ENCODE assay signal across 8 cellular contexts in genomic region chr9:111631071-111631971, GRCh38. TPM values are rescaled to one million over a fixed set of nuclear protein-coding genes. Genes with fewer than 3 reads are reported as not detected.
DNase-seq lines count a peak whose midpoint lies in the region; ATAC-seq lines count a peak whose summit lies in the region.

Gene DNAJC25 (plus strand): TSS chr9:111631334. CDS start chr9:111631408, 74 bp downstream.

- peaks cover 42% of the 10 kb centered on the region for H3K4me1 Mint-ChIP-seq in activated CD4-positive, alpha-beta T cell treated with anti-CD3 and anti-CD28 coated beads, Interleukin-2, amount 10 ng/mL, durations not matched to agents 24 days and 14 days

- intact Hi-C loops in activated CD4-positive, alpha-beta T cell treated with anti-CD3 and anti-CD28 coated beads, Interleukin-2, amount 10 ng/mL, durations not matched to agents 24 days and 14 days (cut with micrococcal nuclease): loop anchor here (1.0 to 10.0 kb wide), 6 partner anchors 31 to 1779 kb away; partner anchors contain the start of genes C9orf43, ECPAS, POLE3 and PTGR1

- no peaks in the 10 kb centered on the region for H3K9me3 Mint-ChIP-seq in activated CD4-positive, alpha-beta T cell treated with anti-CD3 and anti-CD28 coated beads, Interleukin-2, amount 10 ng/mL, durations not matched to agents 24 days and 14 days

- ATAC-seq in GM19328 (IDR thresholded peaks at IDR 0.05; ENCODE audit: unreplicated experiment) (peak; percentile 95), HG03469 (IDR thresholded peaks at IDR 0.05; ENCODE audit: unreplicated experiment) (peak; percentile 96)

- H3K4me3 Mint-ChIP-seq in activated CD4-positive, alpha-beta T cell treated with anti-CD3 and anti-CD28 coated beads, Interleukin-2, amount 10 ng/mL, durations not matched to agents 24 days and 14 days: peak within 1 kb of the TSS; percentile 98

- H3K4me1 ChIP-seq in BLaER1 treated with 17β-estradiol and CSF1 and Interleukin-3, amounts not matched to agents 10 nM and 100 nM: peaks cover 18 to 46% (median 25%) of the 10 kb centered on the region in 10 experiments

- H3K36me3 ChIP-seq in BLaER1 treated with 17β-estradiol and CSF1 and Interleukin-3, amounts not matched to agents 10 nM and 100 nM: peaks cover 0 to 27% (median 11%) of the 10 kb centered on the region in 11 experiments; a peak in 9 of 22 replicates

- peak within 1 kb of the TSS; percentile 75 to 98 (median 92) for H3K4me3 ChIP-seq in BLaER1 treated with 17β-estradiol and CSF1 and Interleukin-3, amounts not matched to agents 10 nM and 100 nM

- peak; percentile 94 to 97 for DNase-seq in NCI-H526 (lab: John Stamatoyannopoulos, UW)
- DNase-seq in activated CD4-positive, alpha-beta T cell treated with anti-CD3 and anti-CD28 coated beads, Interleukin-2, amount 10 ng/mL, durations not matched to agents 24 days and 14 days: peak; percentile 99
- DNase-seq in cortex of kidney (lab: John Stamatoyannopoulos, UW): peak; percentile 15
- peak; percentile 99 for DNase-seq in left kidney (ENCODE audit: low read depth, low spot score)
- DNase-seq in stimulated activated CD4-positive, alpha-beta T cell treated with anti-CD3 and anti-CD28 coated beads, Interleukin-1b, Interleukin-23, amount 100 ng/mL, for 48 hours: peak; percentile 98

- H3K36me3 Mint-ChIP-seq in activated CD4-positive, alpha-beta T cell treated with anti-CD3 and anti-CD28 coated beads, Interleukin-2, amount 10 ng/mL, durations not matched to agents 24 days and 14 days (ENCODE audit: low read depth): peaks cover 22% of the 10 kb centered on the region

- peak within 1 kb of the TSS; percentile 85 to 97 (median 96) for H3K9ac ChIP-seq in BLaER1 treated with 17β-estradiol and CSF1 and Interleukin-3, amounts not matched to agents 10 nM and 100 nM

- peak within 1 kb of the TSS; percentile 81 to 95 (median 91) for H3K27ac ChIP-seq in BLaER1 treated with 17β-estradiol and CSF1 and Interleukin-3, amounts not matched to agents 10 nM and 100 nM

- peaks cover 0 to 50% (median 38%) of the 10 kb centered on the region in 11 experiments; a peak in 16 of 22 replicates for H4K20me1 ChIP-seq in BLaER1 treated with 17β-estradiol and CSF1 and Interleukin-3, amounts not matched to agents 10 nM and 100 nM

- peak within 1 kb of the TSS; percentile 92 for H3K27ac Mint-ChIP-seq in activated CD4-positive, alpha-beta T cell treated with anti-CD3 and anti-CD28 coated beads, Interleukin-2, amount 10 ng/mL, durations not matched to agents 24 days and 14 days

- no peaks in the 10 kb centered on the region for H3K27me3 Mint-ChIP-seq in activated CD4-positive, alpha-beta T cell treated with anti-CD3 and anti-CD28 coated beads, Interleukin-2, amount 10 ng/mL, durations not matched to agents 24 days and 14 days

- peaks cover 0 to under 1% (median 0%) of the 10 kb centered on the region in 11 experiments; a peak in 2 of 22 replicates for H3K9me3 ChIP-seq in BLaER1 treated with 17β-estradiol and CSF1 and Interleukin-3, amounts not matched to agents 10 nM and 100 nM (replicated peaks in 1 of 11)

- H3K27me3 ChIP-seq in BLaER1 treated with 17β-estradiol and CSF1 and Interleukin-3, amounts not matched to agents 10 nM and 100 nM: no peaks in the 10 kb centered on the region

- peak within 1 kb of the TSS; percentile 84 to 97 (median 89) for H3K4me2 ChIP-seq in BLaER1 treated with 17β-estradiol and CSF1 and Interleukin-3, amounts not matched to agents 10 nM and 100 nM

RNA-seq across cellular contexts. Expression of gene DNAJC25, which starts in this region (rescaled TPM):
- 7.1 and 7.5 TPM in 2 replicates for total RNA-seq in activated CD4-positive, alpha-beta T cell treated with anti-CD3 and anti-CD28 coated beads, Interleukin-2, amount 10 ng/mL, durations not matched to agents 24 days and 14 days

Comparison
In these comparisons a context has a peak if more than half of its experiments do, and no peak if none do; other contexts are left out.
1. Peak in every context shown above with its lines: DNase-seq, ATAC-seq, H3K4me3 ChIP-seq and H3K27ac ChIP-seq.
2. DNase-seq: peak in every context shown above with its lines; median percentile 99 in activated CD4-positive, alpha-beta T cell treated with anti-CD3 and anti-CD28 coated beads, Interleukin-2, amount 10 ng/mL, durations not matched to agents 24 days and 14 days; 99 in left kidney; 98 in stimulated activated CD4-positive, alpha-beta T cell treated with anti-CD3 and anti-CD28 coated beads, Interleukin-1b, Interleukin-23, amount 100 ng/mL, for 48 hours; 96 in NCI-H526; 15 in cortex of kidney.